1 cellular context compared by ENCODE assay signal in the genomic region with DNA sequence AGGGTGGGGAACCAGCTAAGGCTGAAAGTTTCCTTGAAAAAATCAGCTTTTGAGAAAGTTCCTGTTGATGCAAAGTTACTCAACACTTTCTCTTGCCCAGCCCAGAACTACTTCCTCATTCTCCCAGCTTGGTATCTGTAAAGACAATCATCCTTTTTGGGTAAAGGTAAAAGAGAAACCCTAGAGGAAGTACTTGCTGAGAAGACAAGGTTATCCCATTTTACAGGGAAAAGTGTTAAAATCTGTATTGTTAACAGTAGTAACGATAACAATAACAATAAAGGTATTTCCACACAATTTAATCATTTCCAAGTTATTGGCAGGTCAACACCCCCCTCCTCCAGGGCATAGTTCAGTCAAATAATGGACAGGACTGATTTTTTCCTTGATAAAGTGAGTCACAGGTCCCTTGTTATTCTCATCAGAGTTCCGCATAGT.
TF ChIP-seq lines count a peak whose summit lies in the region.

No MANE protein-coding gene starts in this region.

TF ChIP-seq in K562, 482 proteins besides CTCF, POLR2A, EP300 and RAD21 (continues in another document):
- TF ChIP-seq MBD2 (IDR thresholded peaks at IDR 0.05; ENCODE audit: borderline replicate concordance, low read depth) (no peak), ATF7 (IDR thresholded peaks at IDR 0.05) (peak; percentile 76), CEBPB (tag; IDR thresholded peaks at IDR 0.05) (peak; percentile 76), TEAD4 (IDR thresholded peaks at IDR 0.05; ENCODE audit: low read length) (peak; percentile 63; the same call in 1 of the 2 replicates), TEAD4 (CRISPR knock-in tag; IDR thresholded peaks at IDR 0.05; ENCODE audit: borderline replicate concordance) (no peak), SPI1 (IDR thresholded peaks at IDR 0.05; ENCODE audit: borderline replicate concordance, low read depth, low read length) (peak; percentile 65), ILF3 (IDR thresholded peaks at IDR 0.05; ENCODE audit: borderline replicate concordance) (no peak), THRA (IDR thresholded peaks at IDR 0.05) (no peak), ELF2 (CRISPR knock-in tag; IDR thresholded peaks at IDR 0.05) (peak; percentile 88), ETS2 (tag; IDR thresholded peaks at IDR 0.05; ENCODE audit: borderline replicate concordance, poor library complexity, severe bottlenecking) (no peak), KDM5B (IDR thresholded peaks at IDR 0.05; ENCODE audit: insufficient replicate concordance, low read depth, low read length) (peak; percentile 6), E2F3 (CRISPR knock-in tag; IDR thresholded peaks at IDR 0.05) (no peak), TRIM24 (IDR thresholded peaks at IDR 0.05) (no peak), SMARCB1 (IDR thresholded peaks at IDR 0.05; ENCODE audit: insufficient read length, low read depth) (peak; percentile 45), ARID2 (IDR thresholded peaks at IDR 0.05) (no peak), NR2C2 (CRISPR knock-in tag; IDR thresholded peaks at IDR 0.05) (no peak), NR2C2 (tag; IDR thresholded peaks at IDR 0.05) (peak; percentile 70), HLTF (IDR thresholded peaks at IDR 0.05) (no peak), JUND (IDR thresholded peaks at IDR 0.05; ENCODE audit: borderline replicate concordance, low read depth, low read length) (peak; percentile 31; the same call in 1 of the 2 replicates), JUND (tag; IDR thresholded peaks at IDR 0.05; ENCODE audit: borderline replicate concordance, low read depth, low read length) (peak; percentile 60; the same call in 1 of the 3 replicates), CEBPG (CRISPR knock-in tag; IDR thresholded peaks at IDR 0.05) (peak; percentile 35; the same call in 1 of the 2 replicates), CEBPG (tag; conservative IDR thresholded peaks at IDR 0.05 in 1 of 2, IDR thresholded peaks at IDR 0.05 in 1 of 2) (peak; percentile 81 to 91), FOXK2 (conservative IDR thresholded peaks at IDR 0.05 in 1 of 2, IDR thresholded peaks at IDR 0.05 in 1 of 2; ENCODE audit: low read depth in 2 of 2) (peak in 1 of 2 experiments; percentile 58; a peak in 1 of 4 replicates), NR1H2 (CRISPR knock-in tag; IDR thresholded peaks at IDR 0.05) (no peak), ZNF699 (CRISPR knock-in tag; IDR thresholded peaks at IDR 0.05; ENCODE audit: insufficient replicate concordance) (no peak), ELF1 (tag; IDR thresholded peaks at IDR 0.05) (peak; percentile 87), SMARCE1 (IDR thresholded peaks at IDR 0.05) (peak; percentile 76; the same call in 1 of the 2 replicates), FOSL1 (tag; conservative IDR thresholded peaks at IDR 0.05) (peak; percentile 93), ZKSCAN3 (CRISPR knock-in tag; IDR thresholded peaks at IDR 0.05) (peak; percentile 96), CTBP1 (IDR thresholded peaks at IDR 0.05; ENCODE audit: borderline replicate concordance) (peak; percentile 87), PRDM10 (IDR thresholded peaks at IDR 0.05; ENCODE audit: partially characterized antibody) (peak; percentile 95), SOX6 (IDR thresholded peaks at IDR 0.05) (peak; percentile 73; the same call in 1 of the 2 replicates), ELK1 (CRISPR knock-in tag; IDR thresholded peaks at IDR 0.05) (no peak), TEAD1 (CRISPR knock-in tag; IDR thresholded peaks at IDR 0.05) (peak in 1 of 2 experiments; percentile 85; a peak in 2 of 4 replicates), AFF1 (IDR thresholded peaks at IDR 0.05; ENCODE audit: low read depth in 1 of 2, partially characterized antibody in 2 of 2) (peak in 1 of 2 experiments; percentile 90), ZEB2 (IDR thresholded peaks at IDR 0.05) (peak; percentile 86), ZNF274 (IDR thresholded peaks at IDR 0.05; ENCODE audit: borderline replicate concordance, low read depth, low read length) (no peak), NUFIP1 (IDR thresholded peaks at IDR 0.05; ENCODE audit: partially characterized antibody) (no peak)
- TF ChIP-seq, protein P1, sequence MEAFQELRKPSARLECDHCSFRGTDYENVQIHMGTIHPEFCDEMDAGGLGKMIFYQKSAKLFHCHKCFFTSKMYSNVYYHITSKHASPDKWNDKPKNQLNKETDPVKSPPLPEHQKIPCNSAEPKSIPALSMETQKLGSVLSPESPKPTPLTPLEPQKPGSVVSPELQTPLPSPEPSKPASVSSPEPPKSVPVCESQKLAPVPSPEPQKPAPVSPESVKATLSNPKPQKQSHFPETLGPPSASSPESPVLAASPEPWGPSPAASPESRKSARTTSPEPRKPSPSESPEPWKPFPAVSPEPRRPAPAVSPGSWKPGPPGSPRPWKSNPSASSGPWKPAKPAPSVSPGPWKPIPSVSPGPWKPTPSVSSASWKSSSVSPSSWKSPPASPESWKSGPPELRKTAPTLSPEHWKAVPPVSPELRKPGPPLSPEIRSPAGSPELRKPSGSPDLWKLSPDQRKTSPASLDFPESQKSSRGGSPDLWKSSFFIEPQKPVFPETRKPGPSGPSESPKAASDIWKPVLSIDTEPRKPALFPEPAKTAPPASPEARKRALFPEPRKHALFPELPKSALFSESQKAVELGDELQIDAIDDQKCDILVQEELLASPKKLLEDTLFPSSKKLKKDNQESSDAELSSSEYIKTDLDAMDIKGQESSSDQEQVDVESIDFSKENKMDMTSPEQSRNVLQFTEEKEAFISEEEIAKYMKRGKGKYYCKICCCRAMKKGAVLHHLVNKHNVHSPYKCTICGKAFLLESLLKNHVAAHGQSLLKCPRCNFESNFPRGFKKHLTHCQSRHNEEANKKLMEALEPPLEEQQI (IDR thresholded peaks at IDR 0.05), result peak; percentile 57; the same call in 1 of the 2 replicates
- TF ChIP-seq, protein P2, sequence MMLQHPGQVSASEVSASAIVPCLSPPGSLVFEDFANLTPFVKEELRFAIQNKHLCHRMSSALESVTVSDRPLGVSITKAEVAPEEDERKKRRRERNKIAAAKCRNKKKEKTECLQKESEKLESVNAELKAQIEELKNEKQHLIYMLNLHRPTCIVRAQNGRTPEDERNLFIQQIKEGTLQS (IDR thresholded peaks at IDR 0.05), result 0 out of 2 replicates have a peak, but pooled peaks have one; percentile 28
- TF ChIP-seq, protein P2 (CRISPR knock-in tag; conservative IDR thresholded peaks at IDR 0.05), result no peak
